14 cellular contexts compared by ENCODE assay signal in the genomic region with DNA sequence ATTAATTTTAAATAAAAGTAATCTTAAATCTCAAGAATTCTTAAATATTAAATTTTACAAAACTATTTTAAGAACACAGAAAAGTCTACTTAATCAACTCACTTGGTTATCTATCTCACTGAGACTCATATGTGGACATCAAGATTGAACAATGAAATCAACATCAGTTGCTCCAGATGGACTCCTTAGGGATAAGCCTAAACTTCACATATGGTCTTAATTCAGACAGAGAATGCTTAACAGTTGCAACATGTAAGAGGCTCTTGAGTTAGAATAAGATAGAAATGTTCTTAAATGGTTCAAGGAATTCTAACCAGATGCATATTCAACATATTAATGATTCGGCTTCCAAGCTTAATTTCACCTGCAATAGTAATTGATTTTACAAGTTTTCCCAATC.
DNase-seq lines count a peak whose midpoint lies in the region; TF ChIP-seq lines count a peak whose summit lies in the region.
"Had no signal": no experiment of that assay in that cellular context is flagged by ENCODE, and none has a peak within 500 bp of the region (broad histone marks: within the 10 kb centered on the region; RNA-seq: fewer than 3 reads in every experiment).

No MANE protein-coding gene starts in this region.

- DNase-seq in AG09309 (ENCODE audit: low read depth), result peak; percentile 5
- DNase-seq in HEK293T (ENCODE audit: extremely low spot score), result no peak
- peak; percentile 87 for DNase-seq in adipocyte (ENCODE audit: low read depth)
- DNase-seq in foreskin fibroblast, result peak; percentile 21 to 52
- DNase-seq in NOMO-1 (lab: John Stamatoyannopoulos, UW; ENCODE audit: unreplicated experiment in 2 of 2), result no peak
- no peak for DNase-seq in endothelial cell (ENCODE audit: low spot score)
- DNase-seq in NCI-H1694 treated with DMSO at 0.1 percent for 48 hours (lab: John Stamatoyannopoulos, UW), result no peak
- DNase-seq: GDM1, HFFc6, NCI-H1092 treated with DMSO at 0.1 percent for 48 hours, NCI-H2081 treated with DMSO at 0.1 percent for 48 hours, SW 1271 had no signal

- no peaks in the 10 kb centered on the region for H3K36me3 Mint-ChIP-seq in endothelial cell (ENCODE audit: low read depth, unreplicated experiment)

- H3K4me3 ChIP-seq in AG09309 (ENCODE audit: control insufficient read depth, low read depth, low read length), result no peak overlapping the region
- no peak overlapping the region for H3K4me3 ChIP-seq in adipocyte (ENCODE audit: low read length)
- no peak overlapping the region for H3K4me3 ChIP-seq in foreskin fibroblast (ENCODE audit: low read depth in 1 of 2, low read length in 2 of 2)
- H3K4me3 ChIP-seq: K562, SJSA1 had no signal

- no peaks in the 10 kb centered on the region for H3K9me3 Mint-ChIP-seq in endothelial cell (ENCODE audit: unreplicated experiment)
- H3K9me3 Mint-ChIP-seq: HFFc6 had no signal

- POLR2A ChIA-PET in HEK293T (lab: Yijun Ruan, JAX), result no interaction called here

- peaks cover 2% of the 10 kb centered on the region for H3K9me3 ChIP-seq in adipocyte (ENCODE audit: control insufficient read depth, low read length)
- H3K9me3 ChIP-seq: SJSA1 had no signal

- H3K9ac ChIP-seq in adipocyte (ENCODE audit: low read length), result no peak overlapping the region

- H3K27me3 Mint-ChIP-seq in endothelial cell (ENCODE audit: unreplicated experiment), result no peaks in the 10 kb centered on the region

- no peaks in the 10 kb centered on the region for H3K36me3 ChIP-seq in adipocyte (ENCODE audit: control insufficient read depth, insufficient read depth, low read length, severe bottlenecking)
- H3K36me3 ChIP-seq: SJSA1 had no signal

- no peak overlapping the region for H3K27ac Mint-ChIP-seq in endothelial cell (ENCODE audit: unreplicated experiment)
- H3K27ac Mint-ChIP-seq: HFFc6 had no signal

- TF ChIP-seq CTCF in AG09309 (IDR thresholded peaks at IDR 0.05; ENCODE audit: control insufficient read depth, insufficient read depth, low read depth, low read length, missing control alignments) (no peak), foreskin fibroblast (IDR thresholded peaks at IDR 0.05; ENCODE audit: low read depth, low read length) (no peak), endothelial cell (IDR thresholded peaks at IDR 0.05; ENCODE audit: unreplicated experiment) (no peak)

- H3K4me3 Mint-ChIP-seq in endothelial cell (ENCODE audit: unreplicated experiment), result no peak overlapping the region
- H3K4me3 Mint-ChIP-seq: HFFc6 had no signal

- no peaks in the 10 kb centered on the region for H3K4me1 ChIP-seq in adipocyte (ENCODE audit: control insufficient read depth, insufficient read depth, low read length)

- CTCF ChIA-PET in HEK293T (lab: Yijun Ruan, JAX), result no interaction called here

- H3K27me3 ChIP-seq in adipocyte (replicated peaks; ENCODE audit: control insufficient read depth, insufficient read depth, low read length), result no peaks in the 10 kb centered on the region
- H3K27me3 ChIP-seq: SJSA1 had no signal

- H3K4me1 Mint-ChIP-seq in endothelial cell (ENCODE audit: unreplicated experiment), result no peaks in the 10 kb centered on the region

TF ChIP-seq in HEK293T, 16 proteins besides CTCF, POLR2A, EP300 and RAD21:
- TF ChIP-seq FOXK2 (IDR thresholded peaks at IDR 0.05), result 0 out of 2 replicates have a peak, but pooled peaks have one; percentile 11
- no peak for TF ChIP-seq SP1 (IDR thresholded peaks at IDR 0.05)

Comparison
In these comparisons a context has a peak if more than half of its experiments do, and no peak if none do; other contexts are left out.
1. DNase-seq: peak in AG09309 (single experiment), adipocyte (single experiment) and foreskin fibroblast (2 of 2); none in HEK293T (single experiment), NOMO-1 (0 of 2), endothelial cell (single experiment) and NCI-H1694 treated with DMSO at 0.1 percent for 48 hours (single experiment).